In the genomic region with DNA sequence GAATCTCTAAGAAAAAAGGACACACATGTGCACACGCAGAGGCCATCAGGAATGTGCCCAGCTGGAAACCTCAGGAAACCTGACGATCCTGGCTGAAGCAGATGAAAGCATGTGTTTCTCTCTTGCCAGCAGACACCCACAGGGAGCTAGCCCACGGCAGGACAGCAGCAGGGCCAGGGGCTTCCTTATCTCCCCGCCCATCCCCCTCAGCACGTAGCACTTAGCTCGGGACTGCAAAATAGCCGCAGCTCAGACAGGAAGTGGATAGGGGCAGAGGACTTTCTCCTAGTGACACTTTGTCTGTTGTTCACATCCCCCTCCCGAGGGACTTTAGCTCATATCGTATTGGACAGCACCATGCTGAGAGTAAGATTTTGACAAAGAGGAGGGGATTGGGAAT, we compare ENCODE assay signal across 8 cellular contexts.
DNase-seq lines count a peak whose midpoint lies in the region; ATAC-seq and TF ChIP-seq lines count a peak whose summit lies in the region.

No MANE protein-coding gene starts in this region.

- no peaks in the 10 kb centered on the region for H4K20me1 ChIP-seq in Loucy (ENCODE audit: insufficient read depth, low read length, poor library complexity, severe bottlenecking)

- H3K27me3 ChIP-seq in Loucy (ENCODE audit: insufficient read depth, low read length, poor library complexity, severe bottlenecking) (no peaks in the 10 kb centered on the region), parathyroid adenoma (ENCODE audit: control insufficient read depth, insufficient read depth, low read length) (no peaks in the 10 kb centered on the region)

- H3K36me3 ChIP-seq in Loucy (ENCODE audit: insufficient read depth, low read length): peaks cover 40% of the 10 kb centered on the region; the same call in 1 of the 2 replicates
- H3K36me3 ChIP-seq in parathyroid adenoma (ENCODE audit: control insufficient read depth, insufficient read depth, low read length): no peaks in the 10 kb centered on the region

- peaks cover 7% of the 10 kb centered on the region for H3F3A ChIP-seq in Loucy (ENCODE audit: low read depth)

- ATAC-seq in GM21528 (IDR thresholded peaks at IDR 0.05; ENCODE audit: low FRiP score, unreplicated experiment) (peak; percentile 13), esophagus mucosa (no peak)
- no peak for ATAC-seq in activated CD4-positive, CD25-positive, alpha-beta regulatory T cell treated with anti-CD3 and anti-CD28 coated beads, Interleukin-2, amount 50 U/mL, for 24 hours

- H3K9me3 ChIP-seq in Loucy (ENCODE audit: insufficient read depth, low read depth, low read length): no peaks in the 10 kb centered on the region
- H3K9me3 ChIP-seq in parathyroid adenoma (ENCODE audit: control insufficient read depth, low read length): no peaks in the 10 kb centered on the region

- DNase-seq in coronary artery (ENCODE audit: low spot score) (peak; percentile 59), D341Med (ENCODE audit: low spot score) (no peak)
- DNase-seq in activated CD8-positive, alpha-beta memory T cell treated with anti-CD3 and anti-CD28 coated beads, Interleukin-2, amount 50 U/mL, for 4 hours: no peak

- peaks cover 50% of the 10 kb centered on the region for H3K4me1 ChIP-seq in Loucy (ENCODE audit: insufficient read depth, low read length, poor library complexity, severe bottlenecking)
- H3K4me1 ChIP-seq in parathyroid adenoma: no peaks in the 10 kb centered on the region

- no peaks in the 10 kb centered on the region for H3K9me2 ChIP-seq in Loucy (replicated peaks; ENCODE audit: low read depth, low read length)

- TF ChIP-seq CTCF in Loucy (conservative IDR thresholded peaks at IDR 0.05; ENCODE audit: low read length) (no peak), coronary artery (IDR thresholded peaks at IDR 0.05) (no peak), parathyroid adenoma (IDR thresholded peaks at IDR 0.05) (no peak)

- H3K4me2 ChIP-seq in Loucy (ENCODE audit: low read depth, low read length, poor library complexity, severe bottlenecking) (peak overlapping the region; percentile 79), parathyroid adenoma (ENCODE audit: low read length) (no peak overlapping the region)

- peak overlapping the region in 1 of 2 donors; percentile 81 for H3K27ac ChIP-seq in coronary artery
- H3K27ac ChIP-seq in parathyroid adenoma: peak overlapping the region; percentile 52

- H3K4me3 ChIP-seq in Loucy (ENCODE audit: low read length, poor library complexity, severe bottlenecking) (peak overlapping the region; percentile 69), coronary artery (peak overlapping the region; percentile 45), parathyroid adenoma (ENCODE audit: low read depth, low read length) (no peak overlapping the region)

- H3K79me2 ChIP-seq in Loucy (ENCODE audit: insufficient read depth, low read length) (no peaks in the 10 kb centered on the region), parathyroid adenoma (no peaks in the 10 kb centered on the region)

- peak overlapping the region; percentile 72 for H3K9ac ChIP-seq in Loucy (ENCODE audit: low read depth, low read length, poor library complexity, severe bottlenecking)
- no peak overlapping the region for H3K9ac ChIP-seq in parathyroid adenoma

- H2AFZ ChIP-seq in Loucy (ENCODE audit: low read length) (no peak overlapping the region), parathyroid adenoma (no peak overlapping the region)
